Comparison of ENCODE assay signal across 8 cellular contexts in the genomic region with DNA sequence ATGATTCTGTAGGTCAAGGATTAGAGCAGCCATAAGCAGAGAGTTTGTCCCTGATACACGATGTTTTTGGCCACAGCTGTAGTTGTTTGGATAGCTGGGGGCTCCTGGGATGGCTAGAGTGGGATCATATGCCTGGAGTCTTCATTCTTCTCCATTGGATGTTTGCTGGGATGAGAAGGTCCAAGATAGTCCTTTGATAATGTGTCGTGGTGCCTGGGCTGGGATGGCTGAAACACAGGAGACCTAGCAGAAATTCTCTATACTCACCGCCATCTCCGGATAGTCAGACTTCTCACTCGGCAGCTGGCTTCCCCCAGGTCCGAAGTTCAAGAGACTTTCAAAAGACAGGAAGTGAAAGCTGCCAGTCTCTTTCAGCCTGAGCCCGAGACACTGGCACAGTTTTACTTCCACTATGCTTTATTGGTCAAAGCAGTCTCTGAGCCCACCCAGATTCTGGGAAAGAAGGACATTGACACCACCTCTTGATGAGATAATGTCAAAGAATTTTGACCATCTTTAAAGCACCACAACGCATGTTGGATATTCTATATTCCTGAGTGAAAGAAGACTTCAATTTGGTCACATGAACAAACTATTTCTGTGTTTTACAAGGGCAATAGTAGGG. TPM values are rescaled to one million over a fixed set of nuclear protein-coding genes. Genes with fewer than 3 reads are reported as not detected.
A peak's percentile ranks its signal among the peaks of the same experiment; 100 is the strongest.
DNase-seq lines count a peak whose midpoint lies in the region; ATAC-seq, FAIRE-seq and TF ChIP-seq lines count a peak whose summit lies in the region.

No MANE protein-coding gene starts in this region.

- TF ChIP-seq EP300 in A549 (IDR thresholded peaks at IDR 0.05) = no peak

- H3K4me2 ChIP-seq in A549 (peak overlapping the region; percentile 79), smooth muscle cell (no peak overlapping the region)

- no peaks in the 10 kb centered on the region for H3K36me3 ChIP-seq in smooth muscle cell (ENCODE audit: low read depth)

- no peaks in the 10 kb centered on the region for H3K79me2 ChIP-seq in smooth muscle cell (ENCODE audit: low read depth)

- no peak overlapping the region for H3K9ac ChIP-seq in smooth muscle cell (ENCODE audit: low read depth)

- in situ Hi-C loops in GM13977 (cut with MboI; ENCODE audit: low pct_unique_long_range_greater_than_20kb, low sequenced_read_pairs, unreplicated experiment) = no loop called here

- no peak overlapping the region for H2AFZ ChIP-seq in smooth muscle cell (ENCODE audit: low read depth)

- no peaks in the 10 kb centered on the region for H4K20me1 ChIP-seq in smooth muscle cell (ENCODE audit: low read depth)

- TF ChIP-seq RAD21 in A549 (conservative IDR thresholded peaks at IDR 0.05 in 1 of 2, IDR thresholded peaks at IDR 0.05 in 1 of 2) = 0 out of 5 replicates have a peak, but pooled peaks of 1 of the 2 experiments have one; percentile 17

- no peaks in the 10 kb centered on the region for H3F3A ChIP-seq in smooth muscle cell (ENCODE audit: low read depth)

- H3K27me3 ChIP-seq in smooth muscle cell (ENCODE audit: low read depth) = no peaks in the 10 kb centered on the region

- 4% methylated on average over 8 of the region's 8 CpGs for WGBS in A549 (ENCODE audit: missing lambda C conversion rate)
- 93% methylated on average over 8 of the region's 8 CpGs for WGBS in smooth muscle cell (ENCODE audit: low lambda C conversion rate)

- H3K4me3 ChIP-seq in A549 (peak overlapping the region; percentile 39), smooth muscle cell (no peak overlapping the region)

- no peaks in the 10 kb centered on the region for H3K9me3 ChIP-seq in A549
- no peaks in the 10 kb centered on the region for H3K9me3 ChIP-seq in smooth muscle cell (replicated peaks; ENCODE audit: low read depth)

- CTCF ChIA-PET in A549 (lab: Yijun Ruan, JAX) = interaction anchor here (1.1 to 1.5 kb wide), 2 partner anchors 14 to 496 kb away, joined by 3 to 5 read pairs; no protein-coding TSS in a partner anchor

- no peak for TF ChIP-seq CTCF in A549 (IDR thresholded peaks at IDR 0.05)
- no peak for TF ChIP-seq CTCF in smooth muscle cell (IDR thresholded peaks at IDR 0.05; ENCODE audit: borderline replicate concordance, insufficient read depth, poor library complexity, severe bottlenecking)
- no peak for TF ChIP-seq CTCF in GM13977 (IDR thresholded peaks at IDR 0.05; ENCODE audit: extremely low read depth, insufficient read depth, missing control alignments)

- FAIRE-seq in A549 (lab: Jason Lieb, UNC) = no peak

- DNase-seq in A549 (ENCODE audit: low read depth in 1 of 2, low spot score in 1 of 2) (peak; percentile 8 to 67), RPMI7951 (ENCODE audit: low read depth) (peak; percentile 78), medulla oblongata (ENCODE audit: extremely low spot score) (peak; percentile 82), smooth muscle cell (lab: John Stamatoyannopoulos, UW; ENCODE audit: unreplicated experiment) (no peak), GM13977 (ENCODE audit: low spot score) (no peak), NCI-H2107 treated with DMSO at 0.1 percent for 48 hours (lab: John Stamatoyannopoulos, UW; ENCODE audit: unreplicated experiment) (no peak)

- ATAC-seq in A549 (peak; percentile 85 to 93), GM18907 (IDR thresholded peaks at IDR 0.05; ENCODE audit: unreplicated experiment) (peak; percentile 99), HG03060 (IDR thresholded peaks at IDR 0.05; ENCODE audit: low read depth, unreplicated experiment) (peak; percentile 95)

- no peak for TF ChIP-seq POLR2A in A549 (IDR thresholded peaks at IDR 0.05; ENCODE audit: low read length)

- POLR2A ChIA-PET in A549 (lab: Yijun Ruan, JAX) = no interaction called here

- peaks cover 17% of the 10 kb centered on the region; the same call in 2 of the 3 replicates for H3K4me1 ChIP-seq in A549
- peaks cover 6% of the 10 kb centered on the region for H3K4me1 ChIP-seq in smooth muscle cell (ENCODE audit: low read depth)

- H3K27ac ChIP-seq in A549 = peak overlapping the region; percentile 64 to 77
- no peak overlapping the region for H3K27ac ChIP-seq in smooth muscle cell (ENCODE audit: low read depth)

TF ChIP-seq in A549, 52 proteins besides CTCF, POLR2A, EP300 and RAD21:
- TF ChIP-seq NR3C1 (IDR thresholded peaks at IDR 0.05) (no peak), MAFK (IDR thresholded peaks at IDR 0.05; ENCODE audit: partially characterized antibody) (no peak)
- TF ChIP-seq, protein P1, sequence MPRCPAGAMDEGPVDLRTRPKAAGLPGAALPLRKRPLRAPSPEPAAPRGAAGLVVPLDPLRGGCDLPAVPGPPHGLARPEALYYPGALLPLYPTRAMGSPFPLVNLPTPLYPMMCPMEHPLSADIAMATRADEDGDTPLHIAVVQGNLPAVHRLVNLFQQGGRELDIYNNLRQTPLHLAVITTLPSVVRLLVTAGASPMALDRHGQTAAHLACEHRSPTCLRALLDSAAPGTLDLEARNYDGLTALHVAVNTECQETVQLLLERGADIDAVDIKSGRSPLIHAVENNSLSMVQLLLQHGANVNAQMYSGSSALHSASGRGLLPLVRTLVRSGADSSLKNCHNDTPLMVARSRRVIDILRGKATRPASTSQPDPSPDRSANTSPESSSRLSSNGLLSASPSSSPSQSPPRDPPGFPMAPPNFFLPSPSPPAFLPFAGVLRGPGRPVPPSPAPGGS (IDR thresholded peaks at IDR 0.05) = no peak

RNA-seq across cellular contexts. Expression of gene MARCKS, which starts 16.0 kb away (rescaled TPM):
- polyA plus RNA-seq in A549 (2011; rRNA removed) = 28.2 and 39.4 TPM in 2 replicates
- polyA plus RNA-seq in A549 (2012; cell fraction: cytosol; rRNA removed) = 7.2 and 9.1 TPM in 2 replicates
- 13.3 and 13.9 TPM in 2 replicates for polyA plus RNA-seq in A549 (2012; cell fraction: nucleus; rRNA removed)
- 20.2 to 26.3 TPM (median 21.2 TPM) in 3 replicates for polyA plus RNA-seq in A549 (2017; fragmentation: RNase III; extraction: RNeasy Plus Mini Kit Qiagen cat#74134 plus additional on column Dnase treatment)
- 9.8 TPM in 2 replicates for polyA minus RNA-seq in A549 (2011; rRNA and poly(A)+ RNA removed)
- 130 and 168 TPM in 2 replicates for total RNA-seq in RPMI7951 (2014; rRNA removed; shearing (Covaris generic))
- 206 and 217 TPM in 2 replicates for total RNA-seq in smooth muscle cell
- 157 and 172 TPM in 2 replicates for polyA plus RNA-seq in smooth muscle cell

Comparison
In these comparisons a context has a peak if more than half of its experiments do, and no peak if none do; other contexts are left out.
1. DNase-seq: peak in A549 (2 of 2), RPMI7951 (single experiment) and medulla oblongata (single experiment); none in smooth muscle cell (single experiment), GM13977 (single experiment) and NCI-H2107 treated with DMSO at 0.1 percent for 48 hours (single experiment).
2. Peak in every context shown above with its lines, with median percentiles within 50 percentile points of each other: ATAC-seq.